Comparison of ENCODE assay signal across 19 cellular contexts in the genomic region with DNA sequence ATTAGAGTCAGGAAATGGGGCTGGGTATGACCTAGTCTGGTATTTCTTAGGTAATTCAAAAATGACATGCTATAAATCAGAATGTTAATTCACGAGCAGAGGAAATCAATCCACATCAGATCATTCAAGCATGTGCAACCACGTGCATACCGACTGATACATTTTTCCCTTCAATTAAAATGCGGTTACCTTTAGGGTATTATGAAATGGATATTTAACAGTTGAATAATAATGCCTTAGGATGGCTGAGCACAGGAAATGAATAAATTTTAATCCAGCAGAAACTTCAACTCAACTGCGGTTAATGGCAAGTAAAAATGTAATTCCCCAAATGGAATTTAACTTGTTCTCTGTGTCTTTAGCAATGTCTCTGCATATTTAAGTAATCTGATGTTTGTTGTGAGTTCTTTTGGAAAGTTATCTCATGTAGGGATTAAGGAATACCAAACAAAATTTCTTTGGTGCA. TPM values are rescaled to one million over a fixed set of nuclear protein-coding genes. Genes with fewer than 3 reads are reported as not detected.
DNase-seq lines count a peak whose midpoint lies in the region; ATAC-seq and TF ChIP-seq lines count a peak whose summit lies in the region.
"Had no signal": no experiment of that assay in that cellular context is flagged by ENCODE, and none has a peak within 500 bp of the region (broad histone marks: within the 10 kb centered on the region; RNA-seq: fewer than 3 reads in every experiment).

No MANE protein-coding gene starts in this region.

- CTCF ChIA-PET in HEK293T (lab: Yijun Ruan, JAX): no interaction called here
- CTCF ChIA-PET in naive thymus-derived CD4-positive, alpha-beta T cell (lab: Charles Lee): no interaction called here

- no peaks in the 10 kb centered on the region for H3K9me3 Mint-ChIP-seq in activated T-helper 1 cell treated with anti-CD3 and anti-CD28 coated beads, Interleukin-12 subunit alpha, Interleukin-12 subunit beta, Interleukin-2, Interleukin-4 antibody, amounts not matched to agents 30 ng/mL and 10 ng/mL and 1 ng/mL, durations not matched to agents 14 hours and 24 hours and 36 hours
- peaks cover 0 to 2% (median 0%) of the 10 kb centered on the region in 11 donors for H3K9me3 Mint-ChIP-seq in naive thymus-derived CD4-positive, alpha-beta T cell
- H3K9me3 Mint-ChIP-seq: activated naive CD8-positive, alpha-beta T cell treated with anti-CD3 and anti-CD28 coated beads, Interleukin-2, amount 10 ng/mL, durations not matched to agents 7 days and 5 days; T-helper 1 cell treated with Interleukin-12 subunit alpha and Interleukin-12 subunit beta and Interleukin-4 antibody, amounts not matched to agents 30 μg/mL and 1 μg/mL, for 36 hours had no signal

- no peak overlapping the region for H3K27ac ChIP-seq in naive thymus-derived CD4-positive, alpha-beta T cell (ENCODE audit: low read depth, low read length)

- H3K4me1 ChIP-seq in naive thymus-derived CD4-positive, alpha-beta T cell (ENCODE audit: control insufficient read depth in 2 of 2, insufficient read depth in 2 of 2, low read length in 2 of 2): peaks cover 0 to 5% of the 10 kb centered on the region in 2 donors

- H3K4me3 Mint-ChIP-seq in activated T-helper 1 cell treated with anti-CD3 and anti-CD28 coated beads, Interleukin-12 subunit alpha, Interleukin-12 subunit beta, Interleukin-2, Interleukin-4 antibody, amounts not matched to agents 30 ng/mL and 10 ng/mL and 1 ng/mL, durations not matched to agents 14 hours and 24 hours and 36 hours: no peak overlapping the region
- H3K4me3 Mint-ChIP-seq in naive thymus-derived CD4-positive, alpha-beta T cell: no peak overlapping the region
- H3K4me3 Mint-ChIP-seq: activated naive CD8-positive, alpha-beta T cell treated with anti-CD3 and anti-CD28 coated beads, Interleukin-2, amount 10 ng/mL, durations not matched to agents 7 days and 5 days; T-helper 1 cell treated with Interleukin-12 subunit alpha and Interleukin-12 subunit beta and Interleukin-4 antibody, amounts not matched to agents 30 μg/mL and 1 μg/mL, for 36 hours had no signal

- intact Hi-C loops in activated T-helper 1 cell treated with anti-CD3 and anti-CD28 coated beads, Interleukin-12 subunit alpha, Interleukin-12 subunit beta, Interleukin-2, Interleukin-4 antibody, amounts not matched to agents 30 ng/mL and 10 ng/mL and 1 ng/mL, durations not matched to agents 14 hours and 24 hours and 36 hours (cut with micrococcal nuclease): loop anchor here (2.0 to 5.0 kb wide), 3 partner anchors 34 to 961 kb away; no protein-coding TSS in a partner anchor
- intact Hi-C loops in naive thymus-derived CD4-positive, alpha-beta T cell (cut with micrococcal nuclease): no loop called here
- intact Hi-C loops in left ventricle myocardium superior (cut with micrococcal nuclease): no loop called here

- DNase-seq in EH (ENCODE audit: low read depth) (peak; percentile 15), HEK293T (ENCODE audit: extremely low spot score) (no peak), kidney tubule cell (ENCODE audit: low spot score) (peak; percentile 34), left ventricle myocardium superior (no peak)
- DNase-seq in activated T-helper 1 cell treated with anti-CD3 and anti-CD28 coated beads, Interleukin-12 subunit alpha, Interleukin-12 subunit beta, Interleukin-2, Interleukin-4 antibody, amounts not matched to agents 30 ng/mL and 10 ng/mL and 1 ng/mL, durations not matched to agents 14 hours and 24 hours and 36 hours (ENCODE audit: low spot score): no peak
- no peak for DNase-seq in naive thymus-derived CD4-positive, alpha-beta T cell
- DNase-seq in activated CD4-positive, alpha-beta T cell treated with anti-CD3 and anti-CD28 coated beads for 4 hours: no peak
- DNase-seq: activated CD8-positive, alpha-beta memory T cell treated with anti-CD3 and anti-CD28 coated beads, Interleukin-2, amount 50 U/mL, for 4 hours; activated naive CD8-positive, alpha-beta T cell treated with anti-CD3 and anti-CD28 coated beads, Interleukin-2, amount 10 ng/mL, durations not matched to agents 7 days and 5 days; C1 segment of cervical spinal cord; NCI-H446 treated with DMSO at 0.1 percent for 48 hours; transverse colon had no signal

- H3K36me3 Mint-ChIP-seq in activated T-helper 1 cell treated with anti-CD3 and anti-CD28 coated beads, Interleukin-12 subunit alpha, Interleukin-12 subunit beta, Interleukin-2, Interleukin-4 antibody, amounts not matched to agents 30 ng/mL and 10 ng/mL and 1 ng/mL, durations not matched to agents 14 hours and 24 hours and 36 hours (ENCODE audit: low read depth): no peaks in the 10 kb centered on the region
- no peaks in the 10 kb centered on the region for H3K36me3 Mint-ChIP-seq in naive thymus-derived CD4-positive, alpha-beta T cell
- H3K36me3 Mint-ChIP-seq: activated naive CD8-positive, alpha-beta T cell treated with anti-CD3 and anti-CD28 coated beads, Interleukin-2, amount 10 ng/mL, durations not matched to agents 7 days and 5 days had no signal

- H3K27me3 ChIP-seq in naive thymus-derived CD4-positive, alpha-beta T cell (ENCODE audit: control insufficient read depth in 2 of 2, insufficient read depth in 2 of 2, low read length in 2 of 2): no peaks in the 10 kb centered on the region
- H3K27me3 ChIP-seq: transverse colon had no signal

- no peaks in the 10 kb centered on the region for H3K9me3 ChIP-seq in naive thymus-derived CD4-positive, alpha-beta T cell (ENCODE audit: control insufficient read depth in 2 of 3, low read length in 3 of 3)
- H3K9me3 ChIP-seq: transverse colon had no signal

- H3K27ac Mint-ChIP-seq in activated T-helper 1 cell treated with anti-CD3 and anti-CD28 coated beads, Interleukin-12 subunit alpha, Interleukin-12 subunit beta, Interleukin-2, Interleukin-4 antibody, amounts not matched to agents 30 ng/mL and 10 ng/mL and 1 ng/mL, durations not matched to agents 14 hours and 24 hours and 36 hours: peak overlapping the region; percentile 37
- H3K27ac Mint-ChIP-seq in naive thymus-derived CD4-positive, alpha-beta T cell: no peak overlapping the region
- H3K27ac Mint-ChIP-seq: activated naive CD8-positive, alpha-beta T cell treated with anti-CD3 and anti-CD28 coated beads, Interleukin-2, amount 10 ng/mL, durations not matched to agents 7 days and 5 days; T-helper 1 cell treated with Interleukin-12 subunit alpha and Interleukin-12 subunit beta and Interleukin-4 antibody, amounts not matched to agents 30 μg/mL and 1 μg/mL, for 36 hours had no signal

- H3K4me1 Mint-ChIP-seq in activated T-helper 1 cell treated with anti-CD3 and anti-CD28 coated beads, Interleukin-12 subunit alpha, Interleukin-12 subunit beta, Interleukin-2, Interleukin-4 antibody, amounts not matched to agents 30 ng/mL and 10 ng/mL and 1 ng/mL, durations not matched to agents 14 hours and 24 hours and 36 hours (ENCODE audit: low read depth): peaks cover 24% of the 10 kb centered on the region
- H3K4me1 Mint-ChIP-seq in naive thymus-derived CD4-positive, alpha-beta T cell: peaks cover 0 to 29% (median 12%) of the 10 kb centered on the region in 7 donors

- H3K4me3 ChIP-seq in naive thymus-derived CD4-positive, alpha-beta T cell (ENCODE audit: low read length): no peak overlapping the region
- H3K4me3 ChIP-seq: transverse colon had no signal

- H3K27me3 Mint-ChIP-seq in activated T-helper 1 cell treated with anti-CD3 and anti-CD28 coated beads, Interleukin-12 subunit alpha, Interleukin-12 subunit beta, Interleukin-2, Interleukin-4 antibody, amounts not matched to agents 30 ng/mL and 10 ng/mL and 1 ng/mL, durations not matched to agents 14 hours and 24 hours and 36 hours (ENCODE audit: insufficient read depth): peaks cover 2% of the 10 kb centered on the region
- H3K27me3 Mint-ChIP-seq in naive thymus-derived CD4-positive, alpha-beta T cell: peaks cover 0 to 6% (median 0%) of the 10 kb centered on the region in 5 donors

- H3K36me3 ChIP-seq in naive thymus-derived CD4-positive, alpha-beta T cell (ENCODE audit: control insufficient read depth in 2 of 3, insufficient read depth in 3 of 3, low read length in 3 of 3): no peaks in the 10 kb centered on the region
- H3K36me3 ChIP-seq: transverse colon had no signal

- POLR2A ChIA-PET in HEK293T (lab: Yijun Ruan, JAX): no interaction called here
- POLR2A ChIA-PET in naive thymus-derived CD4-positive, alpha-beta T cell (lab: Charles Lee): no interaction called here

- no peak for ATAC-seq in naive thymus-derived CD4-positive, alpha-beta T cell
- ATAC-seq in left ventricle myocardium superior: no peak
- ATAC-seq: activated CD4-positive, CD25-positive, alpha-beta regulatory T cell treated with anti-CD3 and anti-CD28 coated beads, Interleukin-2, amount 50 U/mL, for 24 hours; Panc1 had no signal

TF ChIP-seq in HEK293T, 16 proteins besides CTCF, POLR2A, EP300 and RAD21:
- TF ChIP-seq, protein P1, sequence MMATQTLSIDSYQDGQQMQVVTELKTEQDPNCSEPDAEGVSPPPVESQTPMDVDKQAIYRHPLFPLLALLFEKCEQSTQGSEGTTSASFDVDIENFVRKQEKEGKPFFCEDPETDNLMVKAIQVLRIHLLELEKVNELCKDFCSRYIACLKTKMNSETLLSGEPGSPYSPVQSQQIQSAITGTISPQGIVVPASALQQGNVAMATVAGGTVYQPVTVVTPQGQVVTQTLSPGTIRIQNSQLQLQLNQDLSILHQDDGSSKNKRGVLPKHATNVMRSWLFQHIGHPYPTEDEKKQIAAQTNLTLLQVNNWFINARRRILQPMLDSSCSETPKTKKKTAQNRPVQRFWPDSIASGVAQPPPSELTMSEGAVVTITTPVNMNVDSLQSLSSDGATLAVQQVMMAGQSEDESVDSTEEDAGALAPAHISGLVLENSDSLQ (IDR thresholded peaks at IDR 0.05): peak; percentile 66
- no peak for TF ChIP-seq SP1 (IDR thresholded peaks at IDR 0.05)
TF ChIP-seq in HEK293T: peak in this region for 1.

RNA-seq across cellular contexts. Expression of gene CPA2, which starts 9.2 kb away (rescaled TPM):
- total RNA-seq in activated T-helper 1 cell treated with anti-CD3 and anti-CD28 coated beads, Interleukin-12 subunit alpha, Interleukin-12 subunit beta, Interleukin-2, Interleukin-4 antibody, amounts not matched to agents 30 ng/mL and 10 ng/mL and 1 ng/mL, durations not matched to agents 14 hours and 24 hours and 36 hours: not detected in 2 replicates
- not detected for total RNA-seq in naive thymus-derived CD4-positive, alpha-beta T cell
- not detected for polyA plus RNA-seq in naive thymus-derived CD4-positive, alpha-beta T cell
- total RNA-seq in left ventricle myocardium superior: not detected
- total RNA-seq: activated naive CD8-positive, alpha-beta T cell treated with anti-CD3 and anti-CD28 coated beads, Interleukin-2, amount 10 ng/mL, durations not matched to agents 7 days and 5 days; endothelial cell of umbilical vein; glomerular endothelial cell; HT-29; pulmonary artery endothelial cell had no signal
- polyA plus RNA-seq: endothelial cell of umbilical vein had no signal

RNA-seq across cellular contexts. Expression of gene CPA4, which starts 17.1 kb away (rescaled TPM):
- not detected in 2 replicates for total RNA-seq in activated T-helper 1 cell treated with anti-CD3 and anti-CD28 coated beads, Interleukin-12 subunit alpha, Interleukin-12 subunit beta, Interleukin-2, Interleukin-4 antibody, amounts not matched to agents 30 ng/mL and 10 ng/mL and 1 ng/mL, durations not matched to agents 14 hours and 24 hours and 36 hours
- not detected for total RNA-seq in naive thymus-derived CD4-positive, alpha-beta T cell
- not detected for polyA plus RNA-seq in naive thymus-derived CD4-positive, alpha-beta T cell
- 0.77 TPM for total RNA-seq in left ventricle myocardium superior
- total RNA-seq: activated naive CD8-positive, alpha-beta T cell treated with anti-CD3 and anti-CD28 coated beads, Interleukin-2, amount 10 ng/mL, durations not matched to agents 7 days and 5 days; endothelial cell of umbilical vein; HT-29; transverse colon had no signal

Comparison
In these comparisons a context has a peak if more than half of its experiments do, and no peak if none do; other contexts are left out.
1. DNase-seq: peak in EH (single experiment) and kidney tubule cell (single experiment); none in HEK293T (single experiment), activated T-helper 1 cell treated with anti-CD3 and anti-CD28 coated beads, Interleukin-12 subunit alpha, Interleukin-12 subunit beta, Interleukin-2, Interleukin-4 antibody, amounts not matched to agents 30 ng/mL and 10 ng/mL and 1 ng/mL, durations not matched to agents 14 hours and 24 hours and 36 hours (single experiment), naive thymus-derived CD4-positive, alpha-beta T cell (0 of 9), left ventricle myocardium superior (single experiment) and activated CD4-positive, alpha-beta T cell treated with anti-CD3 and anti-CD28 coated beads for 4 hours (0 of 2).